Comparison of ENCODE assay signal across 10 cellular contexts in the genomic region with DNA sequence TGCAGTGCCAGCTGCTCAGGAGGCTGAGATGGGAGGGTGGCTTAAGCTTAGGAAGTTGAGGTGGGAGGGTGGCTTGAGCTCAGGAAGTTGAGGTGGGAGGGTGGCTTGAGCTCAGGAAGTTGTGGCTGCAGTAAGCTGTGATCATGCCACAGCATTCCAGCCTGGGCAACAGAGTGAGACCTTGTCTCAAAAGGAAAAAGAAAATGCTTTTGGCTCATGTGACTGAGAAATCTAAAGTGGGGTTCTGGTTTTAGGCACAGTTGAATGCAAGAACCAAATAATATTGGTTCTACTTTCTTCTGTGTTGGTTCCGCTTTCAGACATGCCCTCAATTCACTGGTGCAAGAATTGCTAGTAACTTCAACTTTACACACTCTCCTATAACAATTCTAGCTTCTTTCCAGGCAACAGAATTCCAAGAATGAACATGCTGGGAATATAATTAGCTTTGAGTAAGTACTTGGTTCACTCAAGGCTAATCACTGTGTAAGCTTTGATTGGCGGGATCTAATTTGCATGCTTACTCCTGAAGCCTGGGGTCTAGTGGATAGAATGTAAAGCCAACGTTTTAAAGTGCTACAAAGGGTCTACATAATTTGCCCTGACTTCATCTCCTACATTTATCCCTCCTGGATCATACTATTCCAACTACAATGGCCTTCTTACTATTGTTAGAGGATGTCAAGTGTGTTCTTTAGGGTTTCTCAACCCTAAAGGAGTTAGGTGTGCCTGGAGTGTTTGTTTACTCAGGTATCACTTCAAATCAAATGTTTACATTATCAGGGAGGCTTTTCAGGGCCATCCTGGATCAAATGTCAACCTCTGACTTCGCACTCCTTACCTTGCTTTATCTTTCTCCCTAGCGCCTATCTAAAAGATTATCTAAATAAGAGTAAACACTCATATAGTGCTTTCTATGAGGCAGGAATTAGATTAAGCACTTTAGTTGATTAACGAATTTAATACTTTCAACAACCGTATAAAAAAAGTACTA.
DNase-seq lines count a peak whose midpoint lies in the region; ATAC-seq and TF ChIP-seq lines count a peak whose summit lies in the region.
"Had no signal": no experiment of that assay in that cellular context is flagged by ENCODE, and none has a peak within 500 bp of the region (broad histone marks: within the 10 kb centered on the region; RNA-seq: fewer than 3 reads in every experiment).

No MANE protein-coding gene starts in this region.

- H3K4me3 ChIP-seq in RWPE2 (ENCODE audit: severe bottlenecking) (no peak overlapping the region), neural progenitor cell (no peak overlapping the region), esophagus squamous epithelium (no peak overlapping the region)
- H3K4me3 ChIP-seq: mucosa of descending colon, thoracic aorta had no signal

- peaks cover 8% of the 10 kb centered on the region for H3K27me3 Mint-ChIP-seq in neural progenitor cell (ENCODE audit: insufficient read depth, low read depth)

- no peak overlapping the region for H3K4me3 Mint-ChIP-seq in neural progenitor cell

- H4K20me1 ChIP-seq in neural progenitor cell (ENCODE audit: low read depth) = no peaks in the 10 kb centered on the region

- H3K9me3 Mint-ChIP-seq in neural progenitor cell = no peaks in the 10 kb centered on the region

- H3K36me3 Mint-ChIP-seq in neural progenitor cell = no peaks in the 10 kb centered on the region

- H3K4me1 ChIP-seq in RWPE2 (ENCODE audit: insufficient read depth, poor library complexity, severe bottlenecking) (peaks cover 23% of the 10 kb centered on the region), neural progenitor cell (peaks cover 13% of the 10 kb centered on the region), esophagus squamous epithelium (no peaks in the 10 kb centered on the region)

- H3K27ac ChIP-seq in RWPE2 (ENCODE audit: poor library complexity, severe bottlenecking) (peak overlapping the region; percentile 30), neural progenitor cell (peak overlapping the region; percentile 65), esophagus squamous epithelium (no peak overlapping the region)
- H3K27ac ChIP-seq: thoracic aorta had no signal

- WGBS in esophagus squamous epithelium, 2 donors = 64% methylated on average over 7 of the region's 7 CpGs

- TF ChIP-seq POLR2A in esophagus squamous epithelium (IDR thresholded peaks at IDR 0.05) = no peak

- H3K36me3 ChIP-seq in RWPE2 (ENCODE audit: low read depth) (no peaks in the 10 kb centered on the region), neural progenitor cell (no peaks in the 10 kb centered on the region), esophagus squamous epithelium (no peaks in the 10 kb centered on the region)
- H3K36me3 ChIP-seq: thoracic aorta had no signal

- no peaks in the 10 kb centered on the region for H3K79me2 ChIP-seq in neural progenitor cell (ENCODE audit: low read depth)

- peaks cover 17% of the 10 kb centered on the region for H3F3A ChIP-seq in neural progenitor cell (ENCODE audit: low read depth)

- intact Hi-C loops in esophagus squamous epithelium (cut with DNase I) = no loop called here

- H3K9ac ChIP-seq in neural progenitor cell = no peak overlapping the region

- H3K9me3 ChIP-seq in RWPE2 (ENCODE audit: severe bottlenecking) (no peaks in the 10 kb centered on the region), neural progenitor cell (ENCODE audit: low read depth) (no peaks in the 10 kb centered on the region), esophagus squamous epithelium (no peaks in the 10 kb centered on the region)
- H3K9me3 ChIP-seq: mucosa of descending colon, thoracic aorta had no signal

- H3K4me1 Mint-ChIP-seq in neural progenitor cell = peaks cover 13% of the 10 kb centered on the region

- ATAC-seq in HG03280 (IDR thresholded peaks at IDR 0.05; ENCODE audit: unreplicated experiment) (peak; percentile 71), RWPE2 (ENCODE audit: low read depth) (no peak), GM19452 (IDR thresholded peaks at IDR 0.05; ENCODE audit: unreplicated experiment) (no peak)

- peak overlapping the region; percentile 20 for H3K4me2 ChIP-seq in neural progenitor cell

- DNase-seq in NOMO-1 (lab: John Stamatoyannopoulos, UW; ENCODE audit: unreplicated experiment in 2 of 2) (peak; percentile 22 to 48), NOMO-1 treated with dmso at 0.1 percent for 144 hours (lab: John Stamatoyannopoulos, UW; ENCODE audit: unreplicated experiment) (no peak), RWPE2 (ENCODE audit: low spot score) (no peak), neural progenitor cell (ENCODE audit: low spot score) (peak; percentile 64), NCI-H2196 treated with DMSO at 0.1 percent for 48 hours (lab: John Stamatoyannopoulos, UW; ENCODE audit: unreplicated experiment) (no peak), esophagus squamous epithelium (lab: John Stamatoyannopoulos, UW) (no peak)

- peak overlapping the region; percentile 39 for H2AFZ ChIP-seq in neural progenitor cell (replicated peaks)

- H3K27ac Mint-ChIP-seq in neural progenitor cell = no peak overlapping the region

- TF ChIP-seq CTCF in RWPE2 (IDR thresholded peaks at IDR 0.05; ENCODE audit: poor library complexity, severe bottlenecking) (no peak), neural progenitor cell (IDR thresholded peaks at IDR 0.05) (no peak), esophagus squamous epithelium (IDR thresholded peaks at IDR 0.05) (no peak)

- H3K27me3 ChIP-seq in RWPE2 (ENCODE audit: insufficient read depth, poor library complexity, severe bottlenecking) = no peaks in the 10 kb centered on the region
- no peaks in the 10 kb centered on the region for H3K27me3 ChIP-seq in neural progenitor cell
- peaks cover 0 to 30% (median 0%) of the 10 kb centered on the region in 4 donors for H3K27me3 ChIP-seq in esophagus squamous epithelium

Comparison
In these comparisons a context has a peak if more than half of its experiments do, and no peak if none do; other contexts are left out.
1. DNase-seq: peak in NOMO-1 (2 of 2) and neural progenitor cell (single experiment); none in NOMO-1 treated with dmso at 0.1 percent for 144 hours (single experiment), RWPE2 (single experiment), NCI-H2196 treated with DMSO at 0.1 percent for 48 hours (single experiment) and esophagus squamous epithelium (single experiment).
2. H3K27ac ChIP-seq: peak in RWPE2 (single experiment) and neural progenitor cell (single experiment); none in esophagus squamous epithelium (0 of 4).